In the genomic region with DNA sequence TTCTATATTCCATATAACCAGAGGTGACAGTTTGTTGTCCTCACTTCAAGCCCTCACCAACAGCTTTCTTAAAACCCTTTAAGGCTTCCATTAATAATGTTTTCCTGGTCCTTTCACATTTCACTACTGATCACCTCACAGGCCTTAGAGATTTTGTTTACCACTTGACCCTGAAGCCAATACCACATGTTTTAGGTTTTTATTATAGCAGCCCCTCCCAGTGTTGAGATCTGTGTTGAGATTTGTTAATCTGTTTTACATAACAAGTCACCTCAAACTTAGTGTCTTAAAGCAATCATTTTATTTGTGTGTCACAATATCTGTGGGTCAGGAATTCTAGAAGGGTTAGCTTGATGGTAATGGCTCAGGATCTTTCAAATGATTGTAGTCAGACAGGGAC, we compare ENCODE assay signal across 20 cellular contexts.
"Had no signal": no experiment of that assay in that cellular context is flagged by ENCODE, and none has a peak within 500 bp of the region (broad histone marks: within the 10 kb centered on the region; RNA-seq: fewer than 3 reads in every experiment).

No MANE protein-coding gene starts in this region.

- H3K27ac Mint-ChIP-seq: activated B cell treated with CpG ODN at 0.5 μM for 24 hours; activated CD4-positive, alpha-beta memory T cell treated with anti-CD3 and anti-CD28 coated beads, Interleukin-2, amount 10 ng/mL, durations not matched to agents 7 days and 5 days; activated naive CD4-positive, alpha-beta T cell treated with anti-CD3 and anti-CD28 coated beads, Interleukin-2, amount 50 U/mL, for 72 hours had no signal

- H3K4me2 ChIP-seq: hepatocyte had no signal

- H3K27ac ChIP-seq: esophagus squamous epithelium, hepatocyte, tibial artery had no signal

- H3K4me1 ChIP-seq: esophagus squamous epithelium, tibial artery had no signal

- H3K27me3 Mint-ChIP-seq: activated B cell treated with CpG ODN at 0.5 μM for 24 hours; activated CD4-positive, alpha-beta memory T cell treated with anti-CD3 and anti-CD28 coated beads, Interleukin-2, amount 10 ng/mL, durations not matched to agents 7 days and 5 days; activated T-cell treated with anti-CD3 and anti-CD28 coated beads, Interleukin-2, amount 50 U/mL, for 24 hours; naive B cell had no signal

- H3K9me3 Mint-ChIP-seq: activated B cell treated with CpG ODN at 0.5 μM for 24 hours; activated CD4-positive, alpha-beta memory T cell treated with anti-CD3 and anti-CD28 coated beads, Interleukin-2, amount 10 ng/mL, durations not matched to agents 7 days and 5 days; activated naive CD4-positive, alpha-beta T cell treated with anti-CD3 and anti-CD28 coated beads, Interleukin-2, amount 50 U/mL, for 72 hours; activated T-cell treated with anti-CD3 and anti-CD28 coated beads, Interleukin-2, amount 50 U/mL, for 24 hours; naive B cell had no signal

- H3K4me3 Mint-ChIP-seq: activated B cell treated with CpG ODN at 0.5 μM for 24 hours; activated CD4-positive, alpha-beta memory T cell treated with anti-CD3 and anti-CD28 coated beads, Interleukin-2, amount 10 ng/mL, durations not matched to agents 7 days and 5 days; activated T-cell treated with anti-CD3 and anti-CD28 coated beads, Interleukin-2, amount 50 U/mL, for 24 hours had no signal

- H3K9me3 ChIP-seq: esophagus squamous epithelium, tibial artery had no signal

- H3K4me3 ChIP-seq: esophagus squamous epithelium, hepatocyte, tibial artery had no signal

- H2AFZ ChIP-seq: hepatocyte had no signal

- DNase-seq: activated B cell treated with CpG ODN at 0.5 μM for 24 hours; activated CD4-positive, alpha-beta memory T cell treated with anti-CD3 and anti-CD28 coated beads, Interleukin-2, amount 10 ng/mL, durations not matched to agents 7 days and 5 days; activated CD4-positive, alpha-beta T cell treated with anti-CD3 and anti-CD28 coated beads for 4 hours; activated gamma-delta T cell; activated T-cell treated with anti-CD3 and anti-CD28 coated beads, Interleukin-2, amount 50 U/mL, for 24 hours; amniotic stem cell; dermis blood vessel endothelial cell; effector memory CD4-positive, alpha-beta T cell; esophagus squamous epithelium; foreskin fibroblast; islet precursor cell; naive B cell; stimulated activated CD4-positive, alpha-beta T cell treated with anti-CD3 and anti-CD28 coated beads, Interleukin-12 subunit alpha, Interleukin-12 subunit beta, amount 100 ng/mL, for 4 hours; stimulated activated CD4-positive, alpha-beta T cell treated with anti-CD3 and anti-CD28 coated beads, Interleukin-1b, Interleukin-23, amount 100 ng/mL, for 48 hours; stimulated activated CD8-positive, alpha-beta memory T cell treated with anti-CD3 and anti-CD28 coated beads, Interleukin-4, amount 100 ng/mL, for 48 hours; stimulated activated naive CD8-positive, alpha-beta T cell treated with anti-CD3 and anti-CD28 coated beads, Interleukin-15, Interleukin-2, amounts not matched to agents 100 U/mL and 50 U/mL, for 24 hours; substantia nigra; tibial artery had no signal

- H3K27me3 ChIP-seq: esophagus squamous epithelium, hepatocyte, tibial artery had no signal

- H3K79me2 ChIP-seq: hepatocyte had no signal

- H3K4me1 Mint-ChIP-seq: activated B cell treated with CpG ODN at 0.5 μM for 24 hours had no signal
